ENCODE assay signal across 1 cellular context in the genomic region with DNA sequence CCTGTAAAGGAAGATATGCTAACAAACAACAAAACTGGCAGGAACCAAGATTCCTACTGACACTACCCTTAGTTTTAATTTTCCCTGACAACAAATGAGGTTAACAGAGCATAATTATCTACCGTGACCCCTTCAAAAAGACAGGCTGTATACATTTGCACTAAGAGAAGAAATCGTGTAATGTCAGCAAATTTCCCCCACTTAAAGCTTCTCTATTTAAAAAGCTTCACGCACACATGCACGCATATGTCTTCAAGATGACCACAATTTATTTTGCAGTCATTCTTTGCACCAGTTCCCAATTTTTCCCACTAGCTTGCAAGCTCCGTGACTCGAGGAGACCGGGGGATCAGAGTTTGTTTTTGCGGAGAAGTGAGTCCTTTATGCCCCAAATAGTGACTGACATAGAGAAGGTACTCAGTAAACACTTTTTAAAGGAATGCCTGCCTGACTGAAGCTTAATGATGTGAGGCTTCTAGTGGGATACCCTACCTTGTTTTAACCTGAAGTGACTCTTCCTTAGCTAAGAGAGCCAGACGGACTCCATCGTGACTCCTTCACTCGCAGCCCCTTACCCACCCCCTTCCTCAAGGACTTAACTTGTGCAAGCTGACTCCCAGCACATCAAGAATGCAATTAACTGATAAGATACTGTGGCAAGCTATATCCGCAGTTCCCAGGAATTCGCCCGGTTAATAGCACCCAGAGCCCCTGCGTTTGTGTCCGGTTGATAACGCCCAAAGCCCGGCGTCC.
TF ChIP-seq lines count a peak whose summit lies in the region.

No MANE protein-coding gene starts in this region.

TF ChIP-seq in K562, 482 proteins besides CTCF, POLR2A, EP300 and RAD21 (continued from another document and continues in another):
- TF ChIP-seq, protein P1, sequence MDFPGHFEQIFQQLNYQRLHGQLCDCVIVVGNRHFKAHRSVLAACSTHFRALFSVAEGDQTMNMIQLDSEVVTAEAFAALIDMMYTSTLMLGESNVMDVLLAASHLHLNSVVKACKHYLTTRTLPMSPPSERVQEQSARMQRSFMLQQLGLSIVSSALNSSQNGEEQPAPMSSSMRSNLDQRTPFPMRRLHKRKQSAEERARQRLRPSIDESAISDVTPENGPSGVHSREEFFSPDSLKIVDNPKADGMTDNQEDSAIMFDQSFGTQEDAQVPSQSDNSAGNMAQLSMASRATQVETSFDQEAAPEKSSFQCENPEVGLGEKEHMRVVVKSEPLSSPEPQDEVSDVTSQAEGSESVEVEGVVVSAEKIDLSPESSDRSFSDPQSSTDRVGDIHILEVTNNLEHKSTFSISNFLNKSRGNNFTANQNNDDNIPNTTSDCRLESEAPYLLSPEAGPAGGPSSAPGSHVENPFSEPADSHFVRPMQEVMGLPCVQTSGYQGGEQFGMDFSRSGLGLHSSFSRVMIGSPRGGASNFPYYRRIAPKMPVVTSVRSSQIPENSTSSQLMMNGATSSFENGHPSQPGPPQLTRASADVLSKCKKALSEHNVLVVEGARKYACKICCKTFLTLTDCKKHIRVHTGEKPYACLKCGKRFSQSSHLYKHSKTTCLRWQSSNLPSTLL (IDR thresholded peaks at IDR 0.05): no peak
- TF ChIP-seq ILF3 (IDR thresholded peaks at IDR 0.05; ENCODE audit: borderline replicate concordance) (0 out of 2 replicates have a peak, but pooled peaks have one; percentile 58), MCM7 (IDR thresholded peaks at IDR 0.05) (no peak), RBM17 (IDR thresholded peaks at IDR 0.05; ENCODE audit: borderline replicate concordance, low read depth, low read length) (no peak), SOX6 (IDR thresholded peaks at IDR 0.05) (peak; percentile 83), SAFB2 (IDR thresholded peaks at IDR 0.05; ENCODE audit: borderline replicate concordance, low read depth, low read length, severe bottlenecking) (no peak), ZNF41 (CRISPR knock-in tag; conservative IDR thresholded peaks at IDR 0.05) (peak; percentile 84), TEAD1 (CRISPR knock-in tag; IDR thresholded peaks at IDR 0.05) (peak; percentile 74 to 89; a peak in 3 of 4 replicates), NONO (IDR thresholded peaks at IDR 0.05; ENCODE audit: low read depth in 2 of 2, low read length in 1 of 2) (no peak), MBD2 (IDR thresholded peaks at IDR 0.05; ENCODE audit: borderline replicate concordance, low read depth) (peak; percentile 83), KLF13 (tag; IDR thresholded peaks at IDR 0.05; ENCODE audit: borderline replicate concordance, low read depth) (0 out of 2 replicates have a peak, but pooled peaks have one; percentile 30), HDAC6 (IDR thresholded peaks at IDR 0.05; ENCODE audit: low read depth, low read length) (no peak), DACH1 (IDR thresholded peaks at IDR 0.05; ENCODE audit: partially characterized antibody) (peak; percentile 78), LEF1 (IDR thresholded peaks at IDR 0.05) (peak; percentile 54), FOXA1 (IDR thresholded peaks at IDR 0.05; ENCODE audit: borderline replicate concordance) (no peak), FOXA3 (CRISPR knock-in tag; conservative IDR thresholded peaks at IDR 0.05 in 1 of 2, IDR thresholded peaks at IDR 0.05 in 1 of 2) (no peak), STAT5B (CRISPR knock-in tag; IDR thresholded peaks at IDR 0.05) (no peak), GTF2E2 (tag; IDR thresholded peaks at IDR 0.05) (no peak; the same call in 1 of the 2 replicates)
- TF ChIP-seq, protein P2, sequence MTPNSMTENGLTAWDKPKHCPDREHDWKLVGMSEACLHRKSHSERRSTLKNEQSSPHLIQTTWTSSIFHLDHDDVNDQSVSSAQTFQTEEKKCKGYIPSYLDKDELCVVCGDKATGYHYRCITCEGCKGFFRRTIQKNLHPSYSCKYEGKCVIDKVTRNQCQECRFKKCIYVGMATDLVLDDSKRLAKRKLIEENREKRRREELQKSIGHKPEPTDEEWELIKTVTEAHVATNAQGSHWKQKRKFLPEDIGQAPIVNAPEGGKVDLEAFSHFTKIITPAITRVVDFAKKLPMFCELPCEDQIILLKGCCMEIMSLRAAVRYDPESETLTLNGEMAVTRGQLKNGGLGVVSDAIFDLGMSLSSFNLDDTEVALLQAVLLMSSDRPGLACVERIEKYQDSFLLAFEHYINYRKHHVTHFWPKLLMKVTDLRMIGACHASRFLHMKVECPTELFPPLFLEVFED (CRISPR knock-in tag; conservative IDR thresholded peaks at IDR 0.05): peak; percentile 89
- TF ChIP-seq, protein P3, sequence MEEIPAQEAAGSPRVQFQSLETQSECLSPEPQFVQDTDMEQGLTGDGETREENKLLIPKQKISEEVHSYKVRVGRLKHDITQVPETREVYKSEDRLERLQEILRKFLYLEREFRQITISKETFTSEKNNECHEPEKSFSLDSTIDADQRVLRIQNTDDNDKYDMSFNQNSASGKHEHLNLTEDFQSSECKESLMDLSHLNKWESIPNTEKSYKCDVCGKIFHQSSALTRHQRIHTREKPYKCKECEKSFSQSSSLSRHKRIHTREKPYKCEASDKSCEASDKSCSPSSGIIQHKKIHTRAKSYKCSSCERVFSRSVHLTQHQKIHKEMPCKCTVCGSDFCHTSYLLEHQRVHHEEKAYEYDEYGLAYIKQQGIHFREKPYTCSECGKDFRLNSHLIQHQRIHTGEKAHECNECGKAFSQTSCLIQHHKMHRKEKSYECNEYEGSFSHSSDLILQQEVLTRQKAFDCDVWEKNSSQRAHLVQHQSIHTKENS (CRISPR knock-in tag; IDR thresholded peaks at IDR 0.05): no peak
- TF ChIP-seq, protein P4, sequence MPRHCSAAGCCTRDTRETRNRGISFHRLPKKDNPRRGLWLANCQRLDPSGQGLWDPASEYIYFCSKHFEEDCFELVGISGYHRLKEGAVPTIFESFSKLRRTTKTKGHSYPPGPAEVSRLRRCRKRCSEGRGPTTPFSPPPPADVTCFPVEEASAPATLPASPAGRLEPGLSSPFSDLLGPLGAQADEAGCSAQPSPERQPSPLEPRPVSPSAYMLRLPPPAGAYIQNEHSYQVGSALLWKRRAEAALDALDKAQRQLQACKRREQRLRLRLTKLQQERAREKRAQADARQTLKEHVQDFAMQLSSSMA (CRISPR knock-in tag; IDR thresholded peaks at IDR 0.05): 0 out of 2 replicates have a peak, but pooled peaks have one; percentile 54
- TF ChIP-seq, protein P5, sequence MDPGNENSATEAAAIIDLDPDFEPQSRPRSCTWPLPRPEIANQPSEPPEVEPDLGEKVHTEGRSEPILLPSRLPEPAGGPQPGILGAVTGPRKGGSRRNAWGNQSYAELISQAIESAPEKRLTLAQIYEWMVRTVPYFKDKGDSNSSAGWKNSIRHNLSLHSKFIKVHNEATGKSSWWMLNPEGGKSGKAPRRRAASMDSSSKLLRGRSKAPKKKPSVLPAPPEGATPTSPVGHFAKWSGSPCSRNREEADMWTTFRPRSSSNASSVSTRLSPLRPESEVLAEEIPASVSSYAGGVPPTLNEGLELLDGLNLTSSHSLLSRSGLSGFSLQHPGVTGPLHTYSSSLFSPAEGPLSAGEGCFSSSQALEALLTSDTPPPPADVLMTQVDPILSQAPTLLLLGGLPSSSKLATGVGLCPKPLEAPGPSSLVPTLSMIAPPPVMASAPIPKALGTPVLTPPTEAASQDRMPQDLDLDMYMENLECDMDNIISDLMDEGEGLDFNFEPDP (CRISPR knock-in tag; IDR thresholded peaks at IDR 0.05): peak; percentile 53; the same call in 1 of the 2 replicates
- TF ChIP-seq, protein P6, sequence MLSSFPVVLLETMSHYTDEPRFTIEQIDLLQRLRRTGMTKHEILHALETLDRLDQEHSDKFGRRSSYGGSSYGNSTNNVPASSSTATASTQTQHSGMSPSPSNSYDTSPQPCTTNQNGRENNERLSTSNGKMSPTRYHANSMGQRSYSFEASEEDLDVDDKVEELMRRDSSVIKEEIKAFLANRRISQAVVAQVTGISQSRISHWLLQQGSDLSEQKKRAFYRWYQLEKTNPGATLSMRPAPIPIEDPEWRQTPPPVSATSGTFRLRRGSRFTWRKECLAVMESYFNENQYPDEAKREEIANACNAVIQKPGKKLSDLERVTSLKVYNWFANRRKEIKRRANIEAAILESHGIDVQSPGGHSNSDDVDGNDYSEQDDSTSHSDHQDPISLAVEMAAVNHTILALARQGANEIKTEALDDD (IDR thresholded peaks at IDR 0.05): peak; percentile 100
- TF ChIP-seq, protein P7, sequence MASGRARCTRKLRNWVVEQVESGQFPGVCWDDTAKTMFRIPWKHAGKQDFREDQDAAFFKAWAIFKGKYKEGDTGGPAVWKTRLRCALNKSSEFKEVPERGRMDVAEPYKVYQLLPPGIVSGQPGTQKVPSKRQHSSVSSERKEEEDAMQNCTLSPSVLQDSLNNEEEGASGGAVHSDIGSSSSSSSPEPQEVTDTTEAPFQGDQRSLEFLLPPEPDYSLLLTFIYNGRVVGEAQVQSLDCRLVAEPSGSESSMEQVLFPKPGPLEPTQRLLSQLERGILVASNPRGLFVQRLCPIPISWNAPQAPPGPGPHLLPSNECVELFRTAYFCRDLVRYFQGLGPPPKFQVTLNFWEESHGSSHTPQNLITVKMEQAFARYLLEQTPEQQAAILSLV (tag; IDR thresholded peaks at IDR 0.05): 0 out of 2 replicates have a peak, but pooled peaks have one; percentile 16
- TF ChIP-seq, protein P8, sequence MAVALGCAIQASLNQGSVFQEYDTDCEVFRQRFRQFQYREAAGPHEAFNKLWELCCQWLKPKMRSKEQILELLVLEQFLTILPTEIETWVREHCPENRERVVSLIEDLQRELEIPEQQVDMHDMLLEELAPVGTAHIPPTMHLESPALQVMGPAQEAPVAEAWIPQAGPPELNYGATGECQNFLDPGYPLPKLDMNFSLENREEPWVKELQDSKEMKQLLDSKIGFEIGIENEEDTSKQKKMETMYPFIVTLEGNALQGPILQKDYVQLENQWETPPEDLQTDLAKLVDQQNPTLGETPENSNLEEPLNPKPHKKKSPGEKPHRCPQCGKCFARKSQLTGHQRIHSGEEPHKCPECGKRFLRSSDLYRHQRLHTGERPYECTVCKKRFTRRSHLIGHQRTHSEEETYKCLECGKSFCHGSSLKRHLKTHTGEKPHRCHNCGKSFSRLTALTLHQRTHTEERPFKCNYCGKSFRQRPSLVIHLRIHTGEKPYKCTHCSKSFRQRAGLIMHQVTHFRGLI (CRISPR knock-in tag; IDR thresholded peaks at IDR 0.05): no peak
- TF ChIP-seq, protein P9, sequence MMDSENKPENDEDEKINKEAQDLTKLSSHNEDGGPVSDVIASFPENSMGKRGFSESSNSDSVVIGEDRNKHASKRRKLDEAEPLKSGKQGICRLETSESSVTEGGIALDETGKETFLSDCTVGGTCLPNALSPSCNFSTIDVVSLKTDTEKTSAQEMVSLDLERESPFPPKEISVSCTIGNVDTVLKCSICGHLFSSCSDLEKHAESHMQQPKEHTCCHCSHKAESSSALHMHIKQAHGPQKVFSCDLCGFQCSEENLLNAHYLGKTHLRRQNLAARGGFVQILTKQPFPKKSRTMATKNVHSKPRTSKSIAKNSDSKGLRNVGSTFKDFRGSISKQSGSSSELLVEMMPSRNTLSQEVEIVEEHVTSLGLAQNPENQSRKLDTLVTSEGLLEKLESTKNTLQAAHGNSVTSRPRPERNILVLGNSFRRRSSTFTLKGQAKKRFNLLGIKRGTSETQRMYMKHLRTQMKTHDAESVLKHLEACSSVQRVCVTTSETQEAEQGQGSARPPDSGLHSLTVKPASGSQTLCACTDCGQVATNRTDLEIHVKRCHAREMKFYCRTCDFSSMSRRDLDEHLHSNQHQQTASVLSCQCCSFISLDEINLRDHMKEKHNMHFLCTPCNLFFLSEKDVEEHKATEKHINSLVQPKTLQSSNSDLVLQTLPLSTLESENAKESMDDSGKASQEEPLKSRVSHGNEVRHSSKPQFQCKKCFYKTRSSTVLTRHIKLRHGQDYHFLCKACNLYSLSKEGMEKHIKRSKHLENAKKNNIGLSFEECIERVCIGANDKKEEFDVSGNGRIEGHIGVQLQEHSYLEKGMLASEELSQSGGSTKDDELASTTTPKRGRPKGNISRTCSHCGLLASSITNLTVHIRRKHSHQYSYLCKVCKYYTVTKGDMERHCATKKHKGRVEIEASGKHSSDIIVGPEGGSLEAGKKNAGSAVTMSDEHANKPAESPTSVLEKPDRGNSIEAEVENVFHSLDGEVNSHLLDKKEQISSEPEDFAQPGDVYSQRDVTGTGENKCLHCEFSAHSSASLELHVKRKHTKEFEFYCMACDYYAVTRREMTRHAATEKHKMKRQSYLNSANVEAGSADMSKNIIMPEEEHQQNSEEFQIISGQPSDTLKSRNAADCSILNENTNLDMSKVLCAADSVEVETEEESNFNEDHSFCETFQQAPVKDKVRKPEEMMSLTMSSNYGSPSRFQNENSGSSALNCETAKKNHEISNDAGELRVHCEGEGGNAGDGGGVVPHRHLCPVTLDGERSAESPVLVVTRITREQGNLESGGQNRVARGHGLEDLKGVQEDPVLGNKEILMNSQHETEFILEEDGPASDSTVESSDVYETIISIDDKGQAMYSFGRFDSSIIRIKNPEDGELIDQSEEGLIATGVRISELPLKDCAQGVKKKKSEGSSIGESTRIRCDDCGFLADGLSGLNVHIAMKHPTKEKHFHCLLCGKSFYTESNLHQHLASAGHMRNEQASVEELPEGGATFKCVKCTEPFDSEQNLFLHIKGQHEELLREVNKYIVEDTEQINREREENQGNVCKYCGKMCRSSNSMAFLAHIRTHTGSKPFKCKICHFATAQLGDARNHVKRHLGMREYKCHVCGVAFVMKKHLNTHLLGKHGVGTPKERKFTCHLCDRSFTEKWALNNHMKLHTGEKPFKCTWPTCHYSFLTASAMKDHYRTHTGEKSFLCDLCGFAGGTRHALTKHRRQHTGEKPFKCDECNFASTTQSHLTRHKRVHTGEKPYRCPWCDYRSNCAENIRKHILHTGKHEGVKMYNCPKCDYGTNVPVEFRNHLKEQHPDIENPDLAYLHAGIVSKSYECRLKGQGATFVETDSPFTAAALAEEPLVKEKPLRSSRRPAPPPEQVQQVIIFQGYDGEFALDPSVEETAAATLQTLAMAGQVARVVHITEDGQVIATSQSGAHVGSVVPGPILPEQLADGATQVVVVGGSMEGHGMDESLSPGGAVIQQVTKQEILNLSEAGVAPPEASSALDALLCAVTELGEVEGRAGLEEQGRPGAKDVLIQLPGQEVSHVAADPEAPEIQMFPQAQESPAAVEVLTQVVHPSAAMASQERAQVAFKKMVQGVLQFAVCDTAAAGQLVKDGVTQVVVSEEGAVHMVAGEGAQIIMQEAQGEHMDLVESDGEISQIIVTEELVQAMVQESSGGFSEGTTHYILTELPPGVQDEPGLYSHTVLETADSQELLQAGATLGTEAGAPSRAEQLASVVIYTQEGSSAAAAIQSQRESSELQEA (IDR thresholded peaks at IDR 0.05; ENCODE audit: low read depth): no peak
- TF ChIP-seq, protein P10, sequence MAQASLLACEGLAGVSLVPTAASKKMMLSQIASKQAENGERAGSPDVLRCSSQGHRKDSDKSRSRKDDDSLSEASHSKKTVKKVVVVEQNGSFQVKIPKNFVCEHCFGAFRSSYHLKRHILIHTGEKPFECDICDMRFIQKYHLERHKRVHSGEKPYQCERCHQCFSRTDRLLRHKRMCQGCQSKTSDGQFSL (CRISPR knock-in tag; IDR thresholded peaks at IDR 0.05): no peak
- TF ChIP-seq, protein P10 (tag; IDR thresholded peaks at IDR 0.05): peak in 1 of 2 experiments; percentile 80; a peak in 2 of 4 replicates
